Comparison of ENCODE assay signal across 16 cellular contexts in the genomic region with DNA sequence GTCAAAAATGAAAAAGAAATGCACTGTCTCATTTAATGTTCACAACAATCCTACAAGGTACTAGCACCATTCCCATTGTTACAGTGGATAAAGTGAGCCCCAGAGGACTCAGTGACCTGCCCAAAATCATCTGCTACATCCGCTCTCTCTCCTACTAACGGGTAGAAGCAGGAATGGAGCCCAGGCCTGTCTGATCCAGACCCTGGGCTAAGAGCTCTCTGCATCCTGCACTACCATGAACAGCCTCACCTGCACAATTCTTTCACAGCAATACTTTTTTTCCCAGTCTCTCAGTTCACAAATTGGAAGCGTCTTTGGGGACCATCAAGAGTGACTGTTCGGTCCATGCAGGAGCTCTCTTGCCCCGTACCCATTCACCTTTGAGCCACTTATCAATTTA. TPM values are rescaled to one million over a fixed set of nuclear protein-coding genes. Genes with fewer than 3 reads are reported as not detected.
DNase-seq lines count a peak whose midpoint lies in the region; ATAC-seq, FAIRE-seq and TF ChIP-seq lines count a peak whose summit lies in the region.
"Had no signal": no experiment of that assay in that cellular context is flagged by ENCODE, and none has a peak within 500 bp of the region (broad histone marks: within the 10 kb centered on the region; RNA-seq: fewer than 3 reads in every experiment).

No MANE protein-coding gene starts in this region.

- H3K9me3 Mint-ChIP-seq in progenitor cell of endocrine pancreas (ENCODE audit: low read depth), result no peaks in the 10 kb centered on the region
- H3K9me3 Mint-ChIP-seq: CD4-positive, alpha-beta T cell had no signal

- no peak for ATAC-seq in HG02642 (IDR thresholded peaks at IDR 0.05; ENCODE audit: poor library complexity, unreplicated experiment)
- ATAC-seq in HG03039 (IDR thresholded peaks at IDR 0.05; ENCODE audit: unreplicated experiment), result no peak

- H3K27ac ChIP-seq in VCaP, result peak overlapping the region; percentile 9; the same call in 1 of the 2 replicates
- no peak overlapping the region for H3K27ac ChIP-seq in colonic mucosa
- H3K27ac ChIP-seq: GM23248 had no signal

- H3K4me3 Mint-ChIP-seq in progenitor cell of endocrine pancreas (ENCODE audit: low read depth), result no peak overlapping the region
- H3K4me3 Mint-ChIP-seq: CD4-positive, alpha-beta T cell had no signal

- no peak overlapping the region for H3K9ac ChIP-seq in colonic mucosa (ENCODE audit: low read depth in 2 of 2, low read length in 2 of 2)
- H3K9ac ChIP-seq: GM23248 had no signal

- DNase-seq in HTR-8/SVneo (ENCODE audit: insufficient read length, low spot score), result no peak
- no peak for DNase-seq in progenitor cell of endocrine pancreas (ENCODE audit: low spot score, unreplicated experiment)
- no peak for DNase-seq in colonic mucosa
- DNase-seq: AML-193; Caco-2; CD4-positive, alpha-beta T cell; DMS79 treated with DMSO at 0.1 percent for 48 hours; GF-D8; GM23248; HCEC 1CT; KG1 had no signal

- H3K9me3 ChIP-seq in colonic mucosa, result no peaks in the 10 kb centered on the region
- H3K9me3 ChIP-seq: Caco-2 had no signal

- no peaks in the 10 kb centered on the region for H3K27me3 Mint-ChIP-seq in progenitor cell of endocrine pancreas

- no peaks in the 10 kb centered on the region for H3K27me3 ChIP-seq in colonic mucosa

- no peak overlapping the region for H3K4me3 ChIP-seq in colonic mucosa
- H3K4me3 ChIP-seq: GM23248 had no signal

- no peaks in the 10 kb centered on the region for H3K36me3 ChIP-seq in colonic mucosa

- intact Hi-C loops in colonic mucosa (cut with DNase I), result no loop called here

- H3K36me3 Mint-ChIP-seq in progenitor cell of endocrine pancreas (ENCODE audit: insufficient read depth), result no peaks in the 10 kb centered on the region

- TF ChIP-seq CTCF in VCaP (conservative IDR thresholded peaks at IDR 0.05), result no peak
- no peak for TF ChIP-seq CTCF in progenitor cell of endocrine pancreas (IDR thresholded peaks at IDR 0.05; ENCODE audit: unreplicated experiment)
- TF ChIP-seq CTCF in colonic mucosa (IDR thresholded peaks at IDR 0.05), result no peak

- peaks cover 24% of the 10 kb centered on the region for H3K4me1 Mint-ChIP-seq in progenitor cell of endocrine pancreas (ENCODE audit: low read depth)

- peaks cover under 1% of the 10 kb centered on the region for H3K4me1 ChIP-seq in colonic mucosa

- FAIRE-seq in HTR-8/SVneo (lab: Jason Lieb, UNC), result peak; percentile 80
- FAIRE-seq: A204.1, H54 had no signal

- peak overlapping the region; percentile 48 for H3K27ac Mint-ChIP-seq in progenitor cell of endocrine pancreas
- H3K27ac Mint-ChIP-seq: CD4-positive, alpha-beta T cell had no signal

RNA-seq across cellular contexts. Expression of a gene that starts 31.2 kb away (rescaled TPM):
- 81.2 and 88.1 TPM in 2 replicates for total RNA-seq in progenitor cell of endocrine pancreas
- 10 to 100 TPM; 40.2 to 70.1 TPM for total RNA-seq in colonic mucosa
